Comparison of ENCODE assay signal across 1 cellular context in genomic region chr19:5824791-5825577, GRCh38.
TF ChIP-seq lines count a peak whose summit lies in the region.

No MANE protein-coding gene starts in this region.

TF ChIP-seq in K562, 482 proteins besides CTCF, POLR2A, EP300 and RAD21:
- TF ChIP-seq PRPF4 (IDR thresholded peaks at IDR 0.05; ENCODE audit: insufficient read depth, low read depth, low read length, poor library complexity, severe bottlenecking) (no peak), ZNF644 (tag; IDR thresholded peaks at IDR 0.05; ENCODE audit: low read depth) (no peak), HBP1 (CRISPR knock-in tag; IDR thresholded peaks at IDR 0.05) (no peak), HNRNPL (IDR thresholded peaks at IDR 0.05; ENCODE audit: low read depth, low read length) (0 out of 2 replicates have a peak, but pooled peaks have one; percentile 38), CBX3 (IDR thresholded peaks at IDR 0.05; ENCODE audit: borderline replicate concordance in 1 of 2, low read length in 2 of 2) (no peak), ZNF124 (CRISPR knock-in tag; IDR thresholded peaks at IDR 0.05) (no peak), HDGF (IDR thresholded peaks at IDR 0.05) (no peak), GTF3C2 (IDR thresholded peaks at IDR 0.05; ENCODE audit: borderline replicate concordance, extremely low read depth, insufficient read length) (no peak)
